ENCODE assay signal across 22 cellular contexts in the genomic region with DNA sequence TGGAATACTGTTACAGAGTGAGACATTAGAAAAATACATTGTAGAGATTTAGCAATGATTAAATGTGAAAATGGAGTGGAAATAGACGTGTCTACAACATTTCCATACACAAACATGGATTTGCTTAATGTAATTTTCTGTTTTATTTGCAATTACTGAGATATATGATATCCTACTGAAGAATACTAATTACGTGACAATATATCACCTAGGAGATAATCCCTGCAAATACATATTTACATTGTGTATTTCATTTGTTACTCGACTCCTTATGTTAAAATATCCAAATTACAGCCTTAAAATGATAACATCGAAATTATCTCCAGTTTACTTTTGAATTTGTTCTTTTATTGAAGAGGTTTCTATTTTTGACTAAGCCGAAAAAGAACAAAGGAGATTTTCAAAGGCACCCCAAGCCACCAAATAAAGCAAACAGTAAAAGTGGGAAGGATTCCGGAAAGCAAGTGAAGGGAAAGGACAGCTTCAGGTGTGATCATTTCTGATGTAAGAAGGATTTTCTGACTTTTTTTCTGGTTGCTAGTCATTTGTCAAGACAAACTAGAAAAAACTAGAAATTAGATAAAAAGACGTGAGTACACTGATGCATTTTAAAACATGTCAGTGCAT. TPM values are rescaled to one million over a fixed set of nuclear protein-coding genes. Genes with fewer than 3 reads are reported as not detected.
"Had no signal": no experiment of that assay in that cellular context is flagged by ENCODE, and none has a peak within 500 bp of the region (broad histone marks: within the 10 kb centered on the region; RNA-seq: fewer than 3 reads in every experiment).

No MANE protein-coding gene starts in this region.

- H3K9me3 ChIP-seq: pancreas had no signal

- H3K9me3 Mint-ChIP-seq: activated naive CD8-positive, alpha-beta T cell treated with anti-CD3 and anti-CD28 coated beads for 36 hours; activated T-cell treated with anti-CD3 and anti-CD28 coated beads, Interleukin-2, amount 50 U/mL, for 4 hours; mesothelial cell of epicardium; naive thymus-derived CD8-positive, alpha-beta T cell; T-helper 2 cell treated with Interferon-gamma antibody and Interleukin-4, amounts not matched to agents 5 μg/mL and 100 μg/mL, for 36 hours had no signal

- H3K27ac ChIP-seq: pancreas had no signal

- H3K27ac Mint-ChIP-seq: activated naive CD8-positive, alpha-beta T cell treated with anti-CD3 and anti-CD28 coated beads for 36 hours; mesothelial cell of epicardium; naive thymus-derived CD8-positive, alpha-beta T cell; T-helper 2 cell treated with Interferon-gamma antibody and Interleukin-4, amounts not matched to agents 5 μg/mL and 100 μg/mL, for 36 hours had no signal

- DNase-seq: activated CD8-positive, alpha-beta memory T cell treated with anti-CD3 and anti-CD28 coated beads for 24 hours; activated CD8-positive, alpha-beta memory T cell treated with anti-CD3 and anti-CD28 coated beads, Interleukin-2, amount 50 U/mL, for 48 hours; activated naive CD4-positive, alpha-beta T cell treated with Interleukin-2 at 50 U/mL for 16 hours; activated naive CD8-positive, alpha-beta T cell treated with anti-CD3 and anti-CD28 coated beads for 36 hours; activated T-cell treated with anti-CD3 and anti-CD28 coated beads, Interleukin-2, amount 50 U/mL, for 4 hours; central memory CD4-positive, alpha-beta T cell; dermis blood vessel endothelial cell; effector memory CD4-positive, alpha-beta T cell; foreskin melanocyte; kidney glomerular epithelial cell; left ventricle myocardium superior; mammary epithelial cell; naive thymus-derived CD8-positive, alpha-beta T cell; right cardiac atrium; stimulated activated CD4-positive, alpha-beta T cell treated with anti-CD3 and anti-CD28 coated beads, Interleukin-4, amount 100 ng/mL, for 4 hours; stimulated activated naive CD8-positive, alpha-beta T cell treated with anti-CD3 and anti-CD28 coated beads, Interleukin-15, Interleukin-2, amounts not matched to agents 100 U/mL and 50 U/mL, for 24 hours had no signal

- H3K4me3 ChIP-seq: pancreas had no signal

- H3K36me3 ChIP-seq: pancreas had no signal

- ATAC-seq: activated T-cell treated with anti-CD3 and anti-CD28 coated beads, Interleukin-2, amount 50 U/mL, for 4 hours; esophagus mucosa; left ventricle myocardium superior; naive thymus-derived CD8-positive, alpha-beta T cell; pancreas; right cardiac atrium; stimulated activated naive CD8-positive, alpha-beta T cell treated with anti-CD3 and anti-CD28 coated beads, Interleukin-15, Interleukin-2, amounts not matched to agents 100 U/mL and 50 U/mL, for 24 hours had no signal

- H3K4me3 Mint-ChIP-seq: activated naive CD8-positive, alpha-beta T cell treated with anti-CD3 and anti-CD28 coated beads for 36 hours; activated T-cell treated with anti-CD3 and anti-CD28 coated beads, Interleukin-2, amount 50 U/mL, for 4 hours; mesothelial cell of epicardium; naive thymus-derived CD8-positive, alpha-beta T cell; T-helper 2 cell treated with Interferon-gamma antibody and Interleukin-4, amounts not matched to agents 5 μg/mL and 100 μg/mL, for 36 hours had no signal

- H3K36me3 Mint-ChIP-seq: activated naive CD8-positive, alpha-beta T cell treated with anti-CD3 and anti-CD28 coated beads for 36 hours; mesothelial cell of epicardium had no signal

RNA-seq across cellular contexts. Expression of a gene that starts 7.9 kb away (rescaled TPM):
- total RNA-seq: activated naive CD8-positive, alpha-beta T cell treated with anti-CD3 and anti-CD28 coated beads for 36 hours; dermis blood vessel endothelial cell; endothelial cell of umbilical vein; left ventricle myocardium superior; mammary epithelial cell; naive thymus-derived CD8-positive, alpha-beta T cell; right cardiac atrium; ureter had no signal
